In genomic region chr5:35031276-35031675, GRCh38 we compare ENCODE assay signal across 25 cellular contexts. TPM values are rescaled to one million over a fixed set of nuclear protein-coding genes. Genes with fewer than 3 reads are reported as not detected.
DNase-seq lines count a peak whose midpoint lies in the region; ATAC-seq and TF ChIP-seq lines count a peak whose summit lies in the region.
"Had no signal": no experiment of that assay in that cellular context is flagged by ENCODE, and none has a peak within 500 bp of the region (broad histone marks: within the 10 kb centered on the region; RNA-seq: fewer than 3 reads in every experiment).

No MANE protein-coding gene starts in this region.

- H3K9ac ChIP-seq in mesendoderm (ENCODE audit: low read length) = no peak overlapping the region

- H3K79me2 ChIP-seq in mesendoderm (ENCODE audit: control insufficient read depth, insufficient read depth, low read length) = no peaks in the 10 kb centered on the region

- H3K4ac ChIP-seq in mesendoderm (ENCODE audit: low read depth, low read length) = no peak overlapping the region

- H3K4me2 ChIP-seq in mesendoderm (ENCODE audit: low read length) = no peak overlapping the region
- H3K4me2 ChIP-seq: PC-9 had no signal

- no peak overlapping the region for H2BK15ac ChIP-seq in mesendoderm (replicated peaks; ENCODE audit: low read depth)

- intact Hi-C loops in mucosa of descending colon (cut with DNase I, micrococcal nuclease) = no loop called here

- no peak overlapping the region for H2AK5ac ChIP-seq in mesendoderm (ENCODE audit: low read length)

- H3K4me1 ChIP-seq in mesendoderm (ENCODE audit: control insufficient read depth, low read depth, low read length) (no peaks in the 10 kb centered on the region), mucosa of descending colon (ENCODE audit: low read depth) (no peaks in the 10 kb centered on the region)
- H3K4me1 ChIP-seq: heart left ventricle, stomach had no signal

- no peak overlapping the region for H4K8ac ChIP-seq in mesendoderm (ENCODE audit: low read depth, low read length)

- H3K23ac ChIP-seq in mesendoderm (ENCODE audit: low read length) = no peak overlapping the region

- no peaks in the 10 kb centered on the region for H3K9me3 ChIP-seq in mucosa of descending colon
- H3K9me3 ChIP-seq: heart left ventricle, stomach, upper lobe of left lung had no signal

- H3K18ac ChIP-seq in mesendoderm (ENCODE audit: low read length) = no peak overlapping the region

- H3K27ac ChIP-seq in mesendoderm (ENCODE audit: low read depth, low read length) = no peak overlapping the region
- H3K27ac ChIP-seq: brain microvascular endothelial cell, heart left ventricle, PC-9, stomach, upper lobe of left lung had no signal

- WGBS in mesendoderm (ENCODE audit: extremely low coverage, insufficient coverage, low lambda C conversion rate) = no CpG with 5 or more reads among the region's 5 CpGs

- no peak overlapping the region for H2BK120ac ChIP-seq in mesendoderm (ENCODE audit: low read depth, low read length)

- no peaks in the 10 kb centered on the region for H3K79me1 ChIP-seq in mesendoderm (ENCODE audit: low read length)

- H3K4me3 ChIP-seq in AG09309 (ENCODE audit: control insufficient read depth, low read depth, low read length) (no peak overlapping the region), epithelial cell of esophagus (ENCODE audit: low read length) (no peak overlapping the region), mesendoderm (ENCODE audit: low read length) (no peak overlapping the region), mucosa of descending colon (no peak overlapping the region)
- H3K4me3 ChIP-seq: heart left ventricle, PC-9, stomach, upper lobe of left lung had no signal

- H2BK5ac ChIP-seq in mesendoderm (ENCODE audit: low read length) = no peak overlapping the region

- ATAC-seq in GM18868 (IDR thresholded peaks at IDR 0.05; ENCODE audit: unreplicated experiment) (no peak), HG03280 (IDR thresholded peaks at IDR 0.05; ENCODE audit: unreplicated experiment) (no peak), mucosa of descending colon (no peak)
- ATAC-seq: heart left ventricle had no signal

- no peaks in the 10 kb centered on the region for H3K27me3 ChIP-seq in mesendoderm (ENCODE audit: insufficient read depth, low read length, poor library complexity)
- H3K27me3 ChIP-seq: brain microvascular endothelial cell, upper lobe of left lung had no signal

- no peak overlapping the region for H4K5ac ChIP-seq in mesendoderm (ENCODE audit: low read length)

- TF ChIP-seq CTCF in AG09309 (IDR thresholded peaks at IDR 0.05; ENCODE audit: control insufficient read depth, insufficient read depth, low read depth, low read length, missing control alignments) = no peak
- TF ChIP-seq CTCF in epithelial cell of esophagus (IDR thresholded peaks at IDR 0.05; ENCODE audit: insufficient read depth, low read depth, low read length, missing control alignments) = no peak
- no peak for TF ChIP-seq CTCF in mucosa of descending colon (IDR thresholded peaks at IDR 0.05)

- DNase-seq in AG09309 (ENCODE audit: low read depth) (peak; percentile 52), HT1080 (ENCODE audit: low read depth) (peak; percentile 70), epithelial cell of esophagus (ENCODE audit: low read depth) (peak; percentile 14), mesendoderm (peak; percentile 35), AG08396 (ENCODE audit: low spot score) (no peak), mucosa of descending colon (no peak)
- DNase-seq: activated CD4-positive, alpha-beta T cell treated with anti-CD3 and anti-CD28 coated beads, Interleukin-2, amount 10 ng/mL, durations not matched to agents 24 days and 14 days; activated CD8-positive, alpha-beta memory T cell treated with anti-CD3 and anti-CD28 coated beads, Interleukin-2, amount 50 U/mL, for 48 hours; brain microvascular endothelial cell; COR-L47; dermis blood vessel endothelial cell; heart left ventricle; Karpas-422; kidney; NCI-H1417 treated with DMSO at 0.1 percent for 48 hours; NCI-H774; PC-9; retina; stomach; upper lobe of left lung had no signal

- no peaks in the 10 kb centered on the region for H3K36me3 ChIP-seq in mesendoderm (ENCODE audit: control insufficient read depth, insufficient read depth, low read length)
- no peaks in the 10 kb centered on the region for H3K36me3 ChIP-seq in mucosa of descending colon (ENCODE audit: low read depth)
- H3K36me3 ChIP-seq: brain microvascular endothelial cell, heart left ventricle, stomach, upper lobe of left lung had no signal

- H3K56ac ChIP-seq in mesendoderm (ENCODE audit: low read length) = no peak overlapping the region

RNA-seq across cellular contexts. Expression of gene AGXT2, which starts 16.5 kb away (rescaled TPM):
- not detected in 2 replicates for total RNA-seq in HT1080 (2014; rRNA removed; shearing (Covaris generic))
- not detected in 2 replicates for polyA plus RNA-seq in HT1080 (2015; cell fraction: cytosol; rRNA removed)
- not detected in 2 replicates for polyA plus RNA-seq in HT1080 (2015; cell fraction: nucleus; rRNA removed)
- not detected for polyA plus RNA-seq in mesendoderm (2013, experiment 1 of 2)
- polyA plus RNA-seq in mesendoderm (2013, experiment 2 of 2) = not detected
- total RNA-seq in mucosa of descending colon = not detected
- total RNA-seq: activated CD4-positive, alpha-beta T cell treated with anti-CD3 and anti-CD28 coated beads, Interleukin-2, amount 10 ng/mL, durations not matched to agents 24 days and 14 days; dermis blood vessel endothelial cell; heart left ventricle; neural crest cell; PC-9; upper lobe of left lung had no signal
- polyA plus RNA-seq: AG04450, esophagus, heart left ventricle, stomach had no signal

Comparison
In these comparisons a context has a peak if more than half of its experiments do, and no peak if none do; other contexts are left out.
1. DNase-seq: peak in AG09309 (single experiment), HT1080 (single experiment), epithelial cell of esophagus (single experiment) and mesendoderm (single experiment); none in AG08396 (single experiment) and mucosa of descending colon (0 of 3).